In the genomic region with DNA sequence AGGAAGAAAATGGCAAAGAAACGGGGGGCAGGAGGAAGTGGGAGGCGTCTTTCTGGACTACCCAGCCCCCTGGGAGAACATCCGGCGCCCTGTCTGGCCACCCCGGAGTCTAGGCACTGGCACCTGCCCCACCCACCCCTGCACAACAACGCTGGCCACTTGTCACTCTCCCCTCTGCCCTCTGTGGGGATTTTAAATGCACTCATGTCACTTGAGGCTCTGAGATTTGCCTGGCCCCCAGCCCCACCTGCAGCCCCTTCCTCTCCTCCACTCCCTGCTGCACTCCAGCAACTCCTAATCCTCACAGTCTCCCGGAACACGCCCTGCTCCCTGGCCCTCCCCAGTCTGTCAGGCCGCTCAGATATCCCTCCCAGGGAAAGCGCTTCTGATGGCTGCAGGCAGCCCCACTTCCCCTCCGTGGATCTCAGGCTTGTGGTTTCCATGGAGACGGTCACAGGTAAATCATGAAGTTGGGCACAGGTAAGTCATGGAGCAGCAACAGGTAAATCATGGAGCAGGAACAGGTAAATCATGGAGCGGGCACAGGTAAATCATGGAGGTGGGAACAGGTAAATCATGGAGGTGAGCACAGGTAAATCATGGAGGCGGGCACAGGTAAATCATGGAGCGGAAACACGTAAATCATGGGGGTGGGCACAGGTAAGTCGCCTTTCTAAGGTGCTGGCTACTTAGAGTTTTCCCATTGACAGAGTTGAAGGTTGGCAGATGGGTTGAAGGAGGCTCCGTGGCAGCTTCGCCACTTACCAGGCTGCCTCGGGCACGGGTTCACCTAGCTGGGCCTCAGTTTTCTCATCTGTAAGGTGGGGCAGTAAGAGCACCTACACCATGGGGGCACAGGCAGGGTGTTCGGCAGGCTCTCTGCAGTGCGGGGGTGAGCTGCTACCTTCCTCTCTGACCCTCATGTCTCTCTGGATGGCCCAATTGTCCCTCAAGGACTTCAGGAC, we compare ENCODE assay signal across 13 cellular contexts.
DNase-seq lines count a peak whose midpoint lies in the region; ATAC-seq, FAIRE-seq and TF ChIP-seq lines count a peak whose summit lies in the region.
"Had no signal": no experiment of that assay in that cellular context is flagged by ENCODE, and none has a peak within 500 bp of the region (broad histone marks: within the 10 kb centered on the region; RNA-seq: fewer than 3 reads in every experiment).

No MANE protein-coding gene starts in this region.

- H3K36me3 ChIP-seq in kidney (ENCODE audit: control insufficient read depth in 1 of 2, insufficient read depth in 2 of 2, low read length in 2 of 2) (no peaks in the 10 kb centered on the region), spleen (no peaks in the 10 kb centered on the region), gastroesophageal sphincter (no peaks in the 10 kb centered on the region)
- H3K36me3 ChIP-seq: uterus had no signal

- ATAC-seq in gastroesophageal sphincter, result no peak
- no peak for ATAC-seq in GM19463 (IDR thresholded peaks at IDR 0.05; ENCODE audit: unreplicated experiment)
- ATAC-seq: naive thymus-derived CD8-positive, alpha-beta T cell had no signal

- WGBS in spleen, 5 donors, result 68 to 82% (median 75%) methylated on average over 19 to 23 of the region's 23 CpGs
- WGBS in gastroesophageal sphincter (ENCODE audit: low coverage in 1 of 2), 2 donors, result 70 to 87% methylated on average over 4 to 14 of the region's 23 CpGs

- TF ChIP-seq POLR2A in spleen (IDR thresholded peaks at IDR 0.05) (no peak), gastroesophageal sphincter (IDR thresholded peaks at IDR 0.05) (no peak)

- DNase-seq in NCI-H82 (lab: John Stamatoyannopoulos, UW), result peak; percentile 14
- no peak for DNase-seq in NCI-H82 treated with DMSO at 0.1 percent for 48 hours (lab: John Stamatoyannopoulos, UW; ENCODE audit: unreplicated experiment)
- DNase-seq in NCI-H526 (lab: John Stamatoyannopoulos, UW), result peak; percentile 70 to 80
- DNase-seq in kidney, result peak; percentile 54
- DNase-seq in spleen, result peak; percentile 47
- DNase-seq in activated gamma-delta T cell treated with Interleukin-2 at 50 U/mL for 16 hours, result no peak
- DNase-seq: activated CD4-positive, alpha-beta T cell treated with anti-CD3 and anti-CD28 coated beads for 1 hour; glutamatergic neuron; stimulated activated naive CD4-positive, alpha-beta T cell treated with Interleukin-2 at 50 U/mL for 16 hours had no signal

- H3K9ac ChIP-seq in kidney (ENCODE audit: low read length in 2 of 2), result no peak overlapping the region

- no peak overlapping the region for H3K4me3 ChIP-seq in kidney (ENCODE audit: low read length in 2 of 2)
- H3K4me3 ChIP-seq in spleen, result no peak overlapping the region
- H3K4me3 ChIP-seq in gastroesophageal sphincter, result no peak overlapping the region
- H3K4me3 ChIP-seq: uterus had no signal

- H3K27me3 ChIP-seq in spleen (replicated peaks in 1 of 7) (peaks cover 0 to 69% (median 0%) of the 10 kb centered on the region in 7 donors), gastroesophageal sphincter (peaks cover 22% of the 10 kb centered on the region)
- H3K27me3 ChIP-seq: uterus had no signal

- TF ChIP-seq CTCF in kidney (IDR thresholded peaks at IDR 0.05; ENCODE audit: borderline replicate concordance, extremely low read depth, insufficient read depth) (no peak), spleen (IDR thresholded peaks at IDR 0.05 in 8 of 11, conservative IDR thresholded peaks at IDR 0.05 in 3 of 11) (no peak), gastroesophageal sphincter (IDR thresholded peaks at IDR 0.05) (no peak)

- no peak for TF ChIP-seq EP300 in gastroesophageal sphincter (IDR thresholded peaks at IDR 0.05)

- intact Hi-C loops in kidney (cut with DNase I) (no loop called here), spleen (cut with DNase I; ENCODE audit: low total_unique reads) (no loop called here)

- H3K27ac ChIP-seq in kidney (ENCODE audit: low read depth in 2 of 2, low read length in 2 of 2), result no peak overlapping the region
- no peak overlapping the region for H3K27ac ChIP-seq in spleen
- H3K27ac ChIP-seq in gastroesophageal sphincter, result no peak overlapping the region
- H3K27ac ChIP-seq: uterus had no signal

- FAIRE-seq in kidney (lab: Jason Lieb, UNC), result no peak

- no peaks in the 10 kb centered on the region for H3K4me1 ChIP-seq in kidney (ENCODE audit: control insufficient read depth in 1 of 2, insufficient read depth in 1 of 2, low read depth in 1 of 2, low read length in 2 of 2)
- H3K4me1 ChIP-seq in spleen, result no peaks in the 10 kb centered on the region
- no peaks in the 10 kb centered on the region for H3K4me1 ChIP-seq in gastroesophageal sphincter
- H3K4me1 ChIP-seq: uterus had no signal

- no peaks in the 10 kb centered on the region for H3K9me3 ChIP-seq in kidney (ENCODE audit: control insufficient read depth in 1 of 2, low read length in 2 of 2)
- H3K9me3 ChIP-seq in spleen, result no peaks in the 10 kb centered on the region
- no peaks in the 10 kb centered on the region for H3K9me3 ChIP-seq in gastroesophageal sphincter
- H3K9me3 ChIP-seq: uterus had no signal

Comparison
In these comparisons a context has a peak if more than half of its experiments do, and no peak if none do; other contexts are left out.
1. DNase-seq: peak in NCI-H82 (single experiment), NCI-H526 (2 of 2), kidney (single experiment) and spleen (single experiment); none in NCI-H82 treated with DMSO at 0.1 percent for 48 hours (single experiment) and activated gamma-delta T cell treated with Interleukin-2 at 50 U/mL for 16 hours (single experiment).